In the genomic region with DNA sequence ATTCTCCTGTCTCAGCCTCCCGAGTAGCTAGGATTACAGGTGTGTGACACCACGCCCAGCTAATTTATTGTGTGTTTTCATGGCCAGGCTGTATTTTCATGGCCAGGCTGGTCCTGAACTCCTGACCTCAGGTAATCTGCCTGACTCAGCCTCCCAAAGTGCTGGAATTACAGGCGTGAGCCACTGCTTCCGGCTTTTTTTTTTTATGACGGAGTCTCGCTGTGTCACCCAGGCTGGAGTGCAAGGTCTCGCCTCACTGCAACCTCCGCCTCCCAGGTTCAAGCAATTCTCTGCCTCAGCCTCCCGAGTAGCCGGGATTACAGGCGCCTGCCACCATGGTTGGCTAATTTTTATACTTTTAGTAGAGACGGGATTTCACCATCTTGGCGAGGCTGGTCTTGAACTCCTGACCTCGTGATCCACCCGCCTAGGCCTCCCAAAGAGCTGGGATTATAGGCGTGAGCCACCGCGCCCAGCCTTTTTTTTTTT, we compare ENCODE assay signal across 1 cellular context. TPM values are rescaled to one million over a fixed set of nuclear protein-coding genes. Genes with fewer than 3 reads are reported as not detected.
"Had no signal": no experiment of that assay in that cellular context is flagged by ENCODE, and none has a peak within 500 bp of the region (broad histone marks: within the 10 kb centered on the region; RNA-seq: fewer than 3 reads in every experiment).

No MANE protein-coding gene starts in this region.

RNA-seq across cellular contexts. Expression of a gene that starts 34.4 kb away (rescaled TPM):
- polyA plus RNA-seq: neural cell had no signal
